In the genomic region with DNA sequence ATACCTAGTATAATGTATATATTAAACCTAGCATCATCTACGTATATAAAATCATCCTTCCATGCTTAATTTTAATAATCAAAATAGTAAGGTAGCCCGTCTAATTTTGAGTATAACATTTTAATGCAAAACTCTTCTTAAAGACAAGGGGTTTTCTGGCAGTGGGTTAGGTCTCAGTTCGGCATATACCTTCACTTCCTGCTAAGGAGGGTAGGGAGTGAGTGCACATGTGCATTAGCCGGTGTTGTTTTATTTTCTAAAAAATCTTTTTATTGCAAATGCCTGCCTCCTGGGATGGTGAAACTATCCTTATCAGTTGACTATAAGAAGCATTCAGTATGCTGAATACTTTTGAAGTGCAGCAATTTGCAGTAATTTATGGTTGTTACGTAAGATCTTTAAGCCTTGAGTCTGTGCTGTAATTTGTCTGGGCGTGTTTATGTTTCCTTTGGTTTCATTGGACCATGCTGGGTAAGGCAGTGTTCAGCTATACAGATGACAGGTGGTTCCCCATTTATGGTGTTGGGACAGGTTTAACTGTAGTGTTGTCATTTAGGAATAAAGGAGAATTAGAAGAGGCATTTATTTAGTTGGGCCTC, we compare ENCODE assay signal across 13 cellular contexts. TPM values are rescaled to one million over a fixed set of nuclear protein-coding genes. Genes with fewer than 3 reads are reported as not detected.
DNase-seq lines count a peak whose midpoint lies in the region; ATAC-seq and TF ChIP-seq lines count a peak whose summit lies in the region.
"Had no signal": no experiment of that assay in that cellular context is flagged by ENCODE, and none has a peak within 500 bp of the region (broad histone marks: within the 10 kb centered on the region; RNA-seq: fewer than 3 reads in every experiment).

No MANE protein-coding gene starts in this region.

- H3K27ac ChIP-seq in A673 (ENCODE audit: low read depth, low read length, poor library complexity, severe bottlenecking), result no peak overlapping the region
- peak overlapping the region; percentile 3 to 54 (median 28) for H3K27ac ChIP-seq in esophagus muscularis mucosa (replicated peaks in 1 of 4)
- no peak overlapping the region for H3K27ac ChIP-seq in CD8-positive, alpha-beta memory T cell (ENCODE audit: low read depth, low read length)

- no peak overlapping the region for H3K4me3 ChIP-seq in A673 (ENCODE audit: low read depth, low read length, poor library complexity, severe bottlenecking)
- H3K4me3 ChIP-seq in esophagus muscularis mucosa, result peak overlapping the region in 1 of 4 donors; percentile 22
- no peak overlapping the region for H3K4me3 ChIP-seq in CD8-positive, alpha-beta memory T cell (ENCODE audit: low read length)
- H3K4me3 ChIP-seq: dorsolateral prefrontal cortex had no signal

- WGBS in esophagus muscularis mucosa, result 59% methylated on average over 6 of the region's 6 CpGs

- DNase-seq in A673 (ENCODE audit: low spot score) (peak; percentile 82), NCI-H524 (lab: John Stamatoyannopoulos, UW) (peak; percentile 70 to 88), esophagus muscularis mucosa (ENCODE audit: extremely low spot score) (peak; percentile 37), amygdala (lab: John Stamatoyannopoulos, UW) (no peak), NCI-H187 treated with DMSO at 0.1 percent for 48 hours (lab: John Stamatoyannopoulos, UW) (no peak)
- DNase-seq in CD8-positive, alpha-beta memory T cell, result no peak
- no peak for DNase-seq in activated T-helper 2 cell treated with anti-CD3 and anti-CD28 coated beads, Interferon-gamma antibody, Interleukin-2, Interleukin-4, amounts not matched to agents 10 μg/mL and 5 μg/mL and 100 μg/mL, durations not matched to agents 14 hours and 24 hours and 36 hours (ENCODE audit: low spot score)
- DNase-seq: activated naive CD8-positive, alpha-beta T cell treated with anti-CD3 and anti-CD28 coated beads, Interleukin-2, amount 10 ng/mL, durations not matched to agents 7 days and 5 days; dorsolateral prefrontal cortex; GOT3; stimulated activated CD8-positive, alpha-beta memory T cell treated with anti-CD3 and anti-CD28 coated beads, Interleukin-4, amount 100 ng/mL, for 48 hours had no signal

- TF ChIP-seq POLR2A in esophagus muscularis mucosa (IDR thresholded peaks at IDR 0.05; ENCODE audit: low read depth), result no peak

- H3K4me3 Mint-ChIP-seq in CD8-positive, alpha-beta memory T cell, result no peak overlapping the region
- H3K4me3 Mint-ChIP-seq in activated T-helper 2 cell treated with anti-CD3 and anti-CD28 coated beads, Interferon-gamma antibody, Interleukin-2, Interleukin-4, amounts not matched to agents 10 μg/mL and 5 μg/mL and 100 μg/mL, durations not matched to agents 14 hours and 24 hours and 36 hours (ENCODE audit: low read depth), result no peak overlapping the region
- H3K4me3 Mint-ChIP-seq: activated naive CD8-positive, alpha-beta T cell treated with anti-CD3 and anti-CD28 coated beads, Interleukin-2, amount 10 ng/mL, durations not matched to agents 7 days and 5 days had no signal

- no peaks in the 10 kb centered on the region for H3K4me1 Mint-ChIP-seq in CD8-positive, alpha-beta memory T cell
- no peaks in the 10 kb centered on the region for H3K4me1 Mint-ChIP-seq in activated T-helper 2 cell treated with anti-CD3 and anti-CD28 coated beads, Interferon-gamma antibody, Interleukin-2, Interleukin-4, amounts not matched to agents 10 μg/mL and 5 μg/mL and 100 μg/mL, durations not matched to agents 14 hours and 24 hours and 36 hours (ENCODE audit: low read depth)

- TF ChIP-seq CTCF in A673 (conservative IDR thresholded peaks at IDR 0.05; ENCODE audit: low read depth, low read length), result no peak
- TF ChIP-seq CTCF in esophagus muscularis mucosa (IDR thresholded peaks at IDR 0.05), result no peak

- no peaks in the 10 kb centered on the region for H3K9me3 ChIP-seq in A673 (ENCODE audit: low read depth, low read length, poor library complexity, severe bottlenecking)
- no peaks in the 10 kb centered on the region for H3K9me3 ChIP-seq in esophagus muscularis mucosa
- no peaks in the 10 kb centered on the region for H3K9me3 ChIP-seq in CD8-positive, alpha-beta memory T cell (ENCODE audit: low read length)

- H3K27me3 ChIP-seq in A673 (replicated peaks; ENCODE audit: insufficient read depth, low read depth, low read length, poor library complexity) (no peaks in the 10 kb centered on the region), esophagus muscularis mucosa (no peaks in the 10 kb centered on the region)
- no peaks in the 10 kb centered on the region for H3K27me3 ChIP-seq in CD8-positive, alpha-beta memory T cell (ENCODE audit: insufficient read depth, low read length, poor library complexity, severe bottlenecking)

- peaks cover 2 to 12% of the 10 kb centered on the region in 2 donors for H3K27me3 Mint-ChIP-seq in CD8-positive, alpha-beta memory T cell
- peaks cover 2% of the 10 kb centered on the region for H3K27me3 Mint-ChIP-seq in activated T-helper 2 cell treated with anti-CD3 and anti-CD28 coated beads, Interferon-gamma antibody, Interleukin-2, Interleukin-4, amounts not matched to agents 10 μg/mL and 5 μg/mL and 100 μg/mL, durations not matched to agents 14 hours and 24 hours and 36 hours (ENCODE audit: low read depth)

- H3K4me1 ChIP-seq in A673 (ENCODE audit: insufficient read depth, low read length, poor library complexity, severe bottlenecking), result peaks cover 21% of the 10 kb centered on the region
- H3K4me1 ChIP-seq in esophagus muscularis mucosa, result peaks cover 0 to 100% (median 82%) of the 10 kb centered on the region in 4 donors
- no peaks in the 10 kb centered on the region for H3K4me1 ChIP-seq in CD8-positive, alpha-beta memory T cell (ENCODE audit: insufficient read depth, low read length)

- H3K36me3 ChIP-seq in A673 (ENCODE audit: insufficient read depth, low read length, poor library complexity, severe bottlenecking) (peaks cover 5% of the 10 kb centered on the region), esophagus muscularis mucosa (peaks cover 0 to 31% (median 0%) of the 10 kb centered on the region in 4 donors)
- no peaks in the 10 kb centered on the region for H3K36me3 ChIP-seq in CD8-positive, alpha-beta memory T cell (ENCODE audit: insufficient read depth, low read length)

- TF ChIP-seq EP300 in esophagus muscularis mucosa (IDR thresholded peaks at IDR 0.05), result no peak

- peak; percentile 75 for ATAC-seq in HG03469 (IDR thresholded peaks at IDR 0.05; ENCODE audit: unreplicated experiment)
- ATAC-seq: SK-N-SH treated with all-trans-retinoic acid at 6 μM for 48 hours had no signal

- no peaks in the 10 kb centered on the region for H3K9me3 Mint-ChIP-seq in CD8-positive, alpha-beta memory T cell
- H3K9me3 Mint-ChIP-seq in activated T-helper 2 cell treated with anti-CD3 and anti-CD28 coated beads, Interferon-gamma antibody, Interleukin-2, Interleukin-4, amounts not matched to agents 10 μg/mL and 5 μg/mL and 100 μg/mL, durations not matched to agents 14 hours and 24 hours and 36 hours, result no peaks in the 10 kb centered on the region
- H3K9me3 Mint-ChIP-seq: activated naive CD8-positive, alpha-beta T cell treated with anti-CD3 and anti-CD28 coated beads, Interleukin-2, amount 10 ng/mL, durations not matched to agents 7 days and 5 days had no signal

- no TSS peak for BruUV-seq in A673 (replicated peaks; lab: Mats Ljungman, UMichigan)

- H3K36me3 Mint-ChIP-seq in CD8-positive, alpha-beta memory T cell, result no peaks in the 10 kb centered on the region
- no peaks in the 10 kb centered on the region for H3K36me3 Mint-ChIP-seq in activated T-helper 2 cell treated with anti-CD3 and anti-CD28 coated beads, Interferon-gamma antibody, Interleukin-2, Interleukin-4, amounts not matched to agents 10 μg/mL and 5 μg/mL and 100 μg/mL, durations not matched to agents 14 hours and 24 hours and 36 hours (ENCODE audit: low read depth)
- H3K36me3 Mint-ChIP-seq: activated naive CD8-positive, alpha-beta T cell treated with anti-CD3 and anti-CD28 coated beads, Interleukin-2, amount 10 ng/mL, durations not matched to agents 7 days and 5 days had no signal

- no peak overlapping the region for H3K27ac Mint-ChIP-seq in CD8-positive, alpha-beta memory T cell
- no peak overlapping the region for H3K27ac Mint-ChIP-seq in activated T-helper 2 cell treated with anti-CD3 and anti-CD28 coated beads, Interferon-gamma antibody, Interleukin-2, Interleukin-4, amounts not matched to agents 10 μg/mL and 5 μg/mL and 100 μg/mL, durations not matched to agents 14 hours and 24 hours and 36 hours
- H3K27ac Mint-ChIP-seq: activated naive CD8-positive, alpha-beta T cell treated with anti-CD3 and anti-CD28 coated beads, Interleukin-2, amount 10 ng/mL, durations not matched to agents 7 days and 5 days had no signal

- POLR2A ChIA-PET in A673 (lab: Charles Lee; ENCODE audit: low non-redundant PET), result no interaction called here
- POLR2A ChIA-PET in CD8-positive, alpha-beta memory T cell (lab: Charles Lee), result no interaction called here

- CTCF ChIA-PET in A673 (lab: Charles Lee), result no interaction called here
- CTCF ChIA-PET in CD8-positive, alpha-beta memory T cell (lab: Charles Lee), result no interaction called here

- intact Hi-C loops in A673 (cut with micrococcal nuclease; ENCODE audit: unreplicated experiment) (no loop called here), esophagus muscularis mucosa (cut with DNase I) (no loop called here)
- intact Hi-C loops in activated T-helper 2 cell treated with anti-CD3 and anti-CD28 coated beads, Interferon-gamma antibody, Interleukin-2, Interleukin-4, amounts not matched to agents 10 μg/mL and 5 μg/mL and 100 μg/mL, durations not matched to agents 14 hours and 24 hours and 36 hours (cut with micrococcal nuclease), result no loop called here

RNA-seq across cellular contexts. Expression of a gene that starts 11.7 kb away (rescaled TPM):
- total RNA-seq in A673 (2021), result 15.9 and 20.7 TPM in 2 replicates
- 100 to 1,000 TPM; 124 to 158 (median 132) TPM for total RNA-seq in esophagus muscularis mucosa
- under 1 TPM; 0.09 to 0.13 TPM for total RNA-seq in CD8-positive, alpha-beta memory T cell
- polyA plus RNA-seq in CD8-positive, alpha-beta memory T cell, result 0.08 TPM
- total RNA-seq in activated T-helper 2 cell treated with anti-CD3 and anti-CD28 coated beads, Interferon-gamma antibody, Interleukin-2, Interleukin-4, amounts not matched to agents 10 μg/mL and 5 μg/mL and 100 μg/mL, durations not matched to agents 14 hours and 24 hours and 36 hours, result 0.18 and 0.28 TPM in 2 replicates
- total RNA-seq: activated naive CD8-positive, alpha-beta T cell treated with anti-CD3 and anti-CD28 coated beads, Interleukin-2, amount 10 ng/mL, durations not matched to agents 7 days and 5 days had no signal

Comparison
In these comparisons a context has a peak if more than half of its experiments do, and no peak if none do; other contexts are left out.
1. DNase-seq: peak in A673 (single experiment), NCI-H524 (2 of 2) and esophagus muscularis mucosa (single experiment); none in amygdala (0 of 56), CD8-positive, alpha-beta memory T cell (0 of 5), NCI-H187 treated with DMSO at 0.1 percent for 48 hours (single experiment) and activated T-helper 2 cell treated with anti-CD3 and anti-CD28 coated beads, Interferon-gamma antibody, Interleukin-2, Interleukin-4, amounts not matched to agents 10 μg/mL and 5 μg/mL and 100 μg/mL, durations not matched to agents 14 hours and 24 hours and 36 hours (single experiment).
2. H3K27ac ChIP-seq: peak in esophagus muscularis mucosa (4 of 4); none in A673 (single experiment) and CD8-positive, alpha-beta memory T cell (single experiment).
3. RNA of a gene that starts 11.7 kb away (total RNA-seq): 124 to 158 TPM in esophagus muscularis mucosa and 15.9 to 20.7 TPM in A673; 0.18 to 0.28 TPM in activated T-helper 2 cell treated with anti-CD3 and anti-CD28 coated beads, Interferon-gamma antibody, Interleukin-2, Interleukin-4, amounts not matched to agents 10 μg/mL and 5 μg/mL and 100 μg/mL, durations not matched to agents 14 hours and 24 hours and 36 hours and 0.09 to 0.13 TPM in CD8-positive, alpha-beta memory T cell; every median in the first group is over 10 times any median in the second.